Comparison of ENCODE assay signal across 31 cellular contexts in the genomic region with DNA sequence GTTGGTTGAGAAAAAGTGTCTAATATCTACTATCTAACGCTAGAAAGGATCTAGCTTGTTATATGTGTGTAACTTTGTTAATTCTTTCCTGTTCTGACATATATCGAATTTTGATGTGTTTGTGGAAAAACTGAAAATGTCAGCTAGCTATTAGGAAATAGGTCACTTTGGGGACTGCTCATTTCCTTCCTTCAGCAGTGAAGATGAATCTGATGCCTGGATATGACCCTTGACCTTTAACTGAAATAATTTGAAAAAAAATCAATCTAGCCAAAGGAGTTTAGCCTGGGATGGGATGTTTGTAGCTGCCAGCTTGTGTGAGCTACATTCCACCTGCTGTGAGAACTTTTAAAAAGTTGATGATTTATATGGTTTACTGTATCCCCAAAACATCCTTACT.
"Had no signal": no experiment of that assay in that cellular context is flagged by ENCODE, and none has a peak within 500 bp of the region (broad histone marks: within the 10 kb centered on the region; RNA-seq: fewer than 3 reads in every experiment).

No MANE protein-coding gene starts in this region.

- DNase-seq: Karpas-422, Kasumi-1, MG63, MM.1S, MV-4-11, NCI-H1048, NCI-H1092, NCI-H1092 treated with DMSO at 0.1 percent for 48 hours, NCI-H1417 treated with DMSO at 0.1 percent for 48 hours, NCI-H1436, NCI-H1436 treated with DMSO at 0.1 percent for 48 hours, NCI-H1694, NCI-H1694 treated with DMSO at 0.1 percent for 48 hours, NCI-H187, NCI-H187 treated with DMSO at 0.1 percent for 48 hours, NCI-H1930, NCI-H2029, NCI-H2029 treated with DMSO at 0.1 percent for 48 hours, NCI-H2081, NCI-H2081 treated with DMSO at 0.1 percent for 48 hours, NCI-H2107, NCI-H2171, NCI-H2171 treated with DMSO at 0.1 percent for 48 hours, NCI-H2227 treated with DMSO at 0.1 percent for 48 hours, NCI-H226, NCI-H345, NCI-H446, NCI-H446 treated with DMSO at 0.1 percent for 48 hours, NCI-H510A, NCI-H510A treated with DMSO at 0.1 percent for 48 hours, NCI-H524 had no signal

- H3K27me3 ChIP-seq: MG63 had no signal

- H3K36me3 ChIP-seq: MG63 had no signal

- H3K9me3 ChIP-seq: MG63 had no signal

- H3K4me3 ChIP-seq: MG63 had no signal
